Comparison of ENCODE assay signal across 24 cellular contexts in genomic region chr1:11671205-11671543, GRCh38. TPM values are rescaled to one million over a fixed set of nuclear protein-coding genes. Genes with fewer than 3 reads are reported as not detected.
"Had no signal": no experiment of that assay in that cellular context is flagged by ENCODE, and none has a peak within 500 bp of the region (broad histone marks: within the 10 kb centered on the region; RNA-seq: fewer than 3 reads in every experiment).

No MANE protein-coding gene starts in this region.

- H3K4me3 ChIP-seq: esophagus muscularis mucosa, gastroesophageal sphincter, heart left ventricle, ovary, psoas muscle, right atrium auricular region, thyroid gland had no signal

- H3K27ac Mint-ChIP-seq: activated naive CD4-positive, alpha-beta T cell treated with anti-CD3 and anti-CD28 coated beads, Interleukin-2, amount 50 U/mL, for 72 hours; brain; effector memory CD8-positive, alpha-beta T cell; mesothelial cell of epicardium; natural killer cell; T-helper 1 cell treated with Interleukin-12 subunit alpha and Interleukin-12 subunit beta and Interleukin-4 antibody, amounts not matched to agents 30 μg/mL and 1 μg/mL, for 36 hours had no signal

- H3K4me1 ChIP-seq: gastroesophageal sphincter, psoas muscle, thyroid gland had no signal

- H3K27ac ChIP-seq: esophagus muscularis mucosa, gastroesophageal sphincter, heart left ventricle, ovary, psoas muscle, right atrium auricular region, thyroid gland had no signal

- H3K4me3 Mint-ChIP-seq: brain; effector memory CD8-positive, alpha-beta T cell; mesothelial cell of epicardium; natural killer cell; T-helper 1 cell treated with Interleukin-12 subunit alpha and Interleukin-12 subunit beta and Interleukin-4 antibody, amounts not matched to agents 30 μg/mL and 1 μg/mL, for 36 hours had no signal

- H3K27me3 ChIP-seq: esophagus muscularis mucosa, gastroesophageal sphincter, heart left ventricle, ovary, right atrium auricular region, thyroid gland had no signal

- DNase-seq: activated CD4-positive, alpha-beta T cell treated with anti-CD3 and anti-CD28 coated beads for 4 hours; activated CD4-positive, alpha-beta T cell treated with anti-CD3 and anti-CD28 coated beads, Interleukin-2, amount 50 U/mL, for 48 hours; activated CD4-positive, CD25-positive, alpha-beta regulatory T cell; activated gamma-delta T cell treated with Interleukin-2 at 50 U/mL for 16 hours; aorta; central memory CD4-positive, alpha-beta T cell; effector memory CD8-positive, alpha-beta T cell; heart left ventricle; islet precursor cell; left colon; natural killer cell; ovary; psoas muscle; stimulated activated CD4-positive, alpha-beta T cell treated with anti-CD3 and anti-CD28 coated beads, Interleukin-4, amount 100 ng/mL, for 24 hours; stimulated activated naive CD8-positive, alpha-beta T cell treated with anti-CD3 and anti-CD28 coated beads, Interleukin-15, Interleukin-2, amounts not matched to agents 100 U/mL and 50 U/mL, for 24 hours; T1000; thyroid gland had no signal

- H3K36me3 ChIP-seq: ovary had no signal

- H3K9me3 Mint-ChIP-seq: activated naive CD4-positive, alpha-beta T cell treated with anti-CD3 and anti-CD28 coated beads, Interleukin-2, amount 50 U/mL, for 72 hours; brain; effector memory CD8-positive, alpha-beta T cell; mesothelial cell of epicardium; natural killer cell; T-helper 1 cell treated with Interleukin-12 subunit alpha and Interleukin-12 subunit beta and Interleukin-4 antibody, amounts not matched to agents 30 μg/mL and 1 μg/mL, for 36 hours had no signal

- ATAC-seq: activated naive CD4-positive, alpha-beta T cell treated with anti-CD3 and anti-CD28 coated beads, Interleukin-2, amount 50 U/mL, for 72 hours; effector memory CD8-positive, alpha-beta T cell; gastroesophageal sphincter; stimulated activated naive CD8-positive, alpha-beta T cell treated with anti-CD3 and anti-CD28 coated beads, Interleukin-15, Interleukin-2, amounts not matched to agents 100 U/mL and 50 U/mL, for 24 hours had no signal

- H3K4me1 Mint-ChIP-seq: brain, mesothelial cell of epicardium had no signal

- H3K27me3 Mint-ChIP-seq: effector memory CD8-positive, alpha-beta T cell had no signal

- H3K9me3 ChIP-seq: esophagus muscularis mucosa, gastroesophageal sphincter, heart left ventricle, ovary, psoas muscle, right atrium auricular region, thyroid gland had no signal

RNA-seq across cellular contexts. Expression of gene DRAXIN, which starts 20.3 kb away (rescaled TPM):
- total RNA-seq: right atrium auricular region, thyroid gland had no signal
